In the genomic region with DNA sequence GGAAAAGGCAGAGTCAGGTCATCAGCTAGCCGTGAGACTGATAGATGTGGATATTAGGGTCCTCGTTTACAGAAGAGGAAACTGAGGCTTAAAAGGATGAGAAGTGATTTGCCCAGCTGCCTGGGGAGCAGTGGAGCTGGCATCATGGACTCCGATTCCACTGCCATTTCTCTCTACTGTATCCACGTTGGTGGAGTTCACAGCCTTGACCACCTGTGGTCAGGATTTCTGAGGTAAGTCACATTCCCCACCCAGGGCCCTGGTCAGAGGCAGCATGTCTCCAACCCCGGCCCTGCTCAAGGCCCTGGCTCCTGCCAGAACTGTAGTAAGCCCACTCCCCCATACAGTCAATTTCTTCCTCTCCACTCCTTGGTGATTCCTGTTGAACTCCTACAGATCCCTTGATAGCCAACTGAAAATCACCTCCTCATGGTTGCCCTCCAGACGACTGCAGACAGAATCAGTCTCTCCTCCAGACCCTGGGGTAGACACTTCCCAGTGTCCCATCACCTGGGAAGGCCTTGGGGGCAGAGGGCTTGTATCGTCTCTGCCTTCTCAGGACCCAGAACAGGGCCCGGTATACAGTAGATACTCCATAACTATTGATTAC, we compare ENCODE assay signal across 1 cellular context.
TF ChIP-seq lines count a peak whose summit lies in the region.

No MANE protein-coding gene starts in this region.

TF ChIP-seq in HepG2, 621 proteins besides CTCF, POLR2A, EP300 and RAD21 (continued from another document):
- TF ChIP-seq, protein P1, sequence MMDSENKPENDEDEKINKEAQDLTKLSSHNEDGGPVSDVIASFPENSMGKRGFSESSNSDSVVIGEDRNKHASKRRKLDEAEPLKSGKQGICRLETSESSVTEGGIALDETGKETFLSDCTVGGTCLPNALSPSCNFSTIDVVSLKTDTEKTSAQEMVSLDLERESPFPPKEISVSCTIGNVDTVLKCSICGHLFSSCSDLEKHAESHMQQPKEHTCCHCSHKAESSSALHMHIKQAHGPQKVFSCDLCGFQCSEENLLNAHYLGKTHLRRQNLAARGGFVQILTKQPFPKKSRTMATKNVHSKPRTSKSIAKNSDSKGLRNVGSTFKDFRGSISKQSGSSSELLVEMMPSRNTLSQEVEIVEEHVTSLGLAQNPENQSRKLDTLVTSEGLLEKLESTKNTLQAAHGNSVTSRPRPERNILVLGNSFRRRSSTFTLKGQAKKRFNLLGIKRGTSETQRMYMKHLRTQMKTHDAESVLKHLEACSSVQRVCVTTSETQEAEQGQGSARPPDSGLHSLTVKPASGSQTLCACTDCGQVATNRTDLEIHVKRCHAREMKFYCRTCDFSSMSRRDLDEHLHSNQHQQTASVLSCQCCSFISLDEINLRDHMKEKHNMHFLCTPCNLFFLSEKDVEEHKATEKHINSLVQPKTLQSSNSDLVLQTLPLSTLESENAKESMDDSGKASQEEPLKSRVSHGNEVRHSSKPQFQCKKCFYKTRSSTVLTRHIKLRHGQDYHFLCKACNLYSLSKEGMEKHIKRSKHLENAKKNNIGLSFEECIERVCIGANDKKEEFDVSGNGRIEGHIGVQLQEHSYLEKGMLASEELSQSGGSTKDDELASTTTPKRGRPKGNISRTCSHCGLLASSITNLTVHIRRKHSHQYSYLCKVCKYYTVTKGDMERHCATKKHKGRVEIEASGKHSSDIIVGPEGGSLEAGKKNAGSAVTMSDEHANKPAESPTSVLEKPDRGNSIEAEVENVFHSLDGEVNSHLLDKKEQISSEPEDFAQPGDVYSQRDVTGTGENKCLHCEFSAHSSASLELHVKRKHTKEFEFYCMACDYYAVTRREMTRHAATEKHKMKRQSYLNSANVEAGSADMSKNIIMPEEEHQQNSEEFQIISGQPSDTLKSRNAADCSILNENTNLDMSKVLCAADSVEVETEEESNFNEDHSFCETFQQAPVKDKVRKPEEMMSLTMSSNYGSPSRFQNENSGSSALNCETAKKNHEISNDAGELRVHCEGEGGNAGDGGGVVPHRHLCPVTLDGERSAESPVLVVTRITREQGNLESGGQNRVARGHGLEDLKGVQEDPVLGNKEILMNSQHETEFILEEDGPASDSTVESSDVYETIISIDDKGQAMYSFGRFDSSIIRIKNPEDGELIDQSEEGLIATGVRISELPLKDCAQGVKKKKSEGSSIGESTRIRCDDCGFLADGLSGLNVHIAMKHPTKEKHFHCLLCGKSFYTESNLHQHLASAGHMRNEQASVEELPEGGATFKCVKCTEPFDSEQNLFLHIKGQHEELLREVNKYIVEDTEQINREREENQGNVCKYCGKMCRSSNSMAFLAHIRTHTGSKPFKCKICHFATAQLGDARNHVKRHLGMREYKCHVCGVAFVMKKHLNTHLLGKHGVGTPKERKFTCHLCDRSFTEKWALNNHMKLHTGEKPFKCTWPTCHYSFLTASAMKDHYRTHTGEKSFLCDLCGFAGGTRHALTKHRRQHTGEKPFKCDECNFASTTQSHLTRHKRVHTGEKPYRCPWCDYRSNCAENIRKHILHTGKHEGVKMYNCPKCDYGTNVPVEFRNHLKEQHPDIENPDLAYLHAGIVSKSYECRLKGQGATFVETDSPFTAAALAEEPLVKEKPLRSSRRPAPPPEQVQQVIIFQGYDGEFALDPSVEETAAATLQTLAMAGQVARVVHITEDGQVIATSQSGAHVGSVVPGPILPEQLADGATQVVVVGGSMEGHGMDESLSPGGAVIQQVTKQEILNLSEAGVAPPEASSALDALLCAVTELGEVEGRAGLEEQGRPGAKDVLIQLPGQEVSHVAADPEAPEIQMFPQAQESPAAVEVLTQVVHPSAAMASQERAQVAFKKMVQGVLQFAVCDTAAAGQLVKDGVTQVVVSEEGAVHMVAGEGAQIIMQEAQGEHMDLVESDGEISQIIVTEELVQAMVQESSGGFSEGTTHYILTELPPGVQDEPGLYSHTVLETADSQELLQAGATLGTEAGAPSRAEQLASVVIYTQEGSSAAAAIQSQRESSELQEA (CRISPR knock-in tag; IDR thresholded peaks at IDR 0.05; ENCODE audit: not compliant biosample characterization): no peak
- no peak for TF ChIP-seq ZNF337 (CRISPR knock-in tag; IDR thresholded peaks at IDR 0.05; ENCODE audit: borderline replicate concordance, low read depth)
